1 cellular context compared by ENCODE assay signal in the genomic region with DNA sequence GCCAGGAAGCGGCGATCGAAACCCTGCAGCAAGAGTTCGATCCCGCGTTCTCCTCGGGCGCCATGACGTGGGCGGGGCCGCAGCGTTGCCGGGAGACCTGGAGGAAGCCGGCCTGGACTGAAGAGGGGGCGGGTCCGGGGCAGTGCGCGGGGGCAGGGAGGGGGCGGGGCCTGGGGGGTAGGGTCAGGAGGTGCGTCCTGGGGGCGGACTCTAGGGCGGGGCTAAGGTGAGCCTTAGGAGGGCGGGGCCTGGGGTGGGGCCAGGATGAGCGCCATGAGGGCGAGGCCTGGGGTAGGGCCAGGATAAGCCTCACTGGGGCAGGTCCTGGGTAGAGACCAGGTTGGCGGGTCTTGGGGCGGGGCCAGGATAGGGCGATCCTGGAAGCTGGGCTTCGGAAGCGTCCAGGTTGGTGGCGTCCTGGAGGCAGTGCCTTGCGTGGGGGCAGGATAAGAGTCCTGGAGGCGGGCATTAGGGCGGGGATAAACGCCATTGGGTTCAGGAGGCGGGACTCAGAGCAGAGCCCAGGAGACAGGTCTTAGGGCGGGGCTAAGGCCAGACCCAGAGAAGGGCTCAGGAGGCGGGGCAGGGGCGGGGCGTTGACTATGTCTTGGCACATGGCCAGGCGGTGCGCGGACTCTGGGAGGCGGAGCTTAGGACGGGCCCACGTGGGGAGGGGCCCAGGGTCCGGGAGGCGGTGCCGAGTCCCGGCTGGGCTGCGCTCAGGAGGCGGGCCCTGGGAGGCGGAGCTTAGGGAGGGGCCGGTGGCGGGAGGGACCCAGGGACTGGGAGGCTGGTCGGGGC.
TF ChIP-seq lines count a peak whose summit lies in the region.
"Not testable (repeated sequence)": the region's sequence is repeated elsewhere in the genome, so short reads cannot be mapped to it uniquely, and the experiment has no call there.

No MANE protein-coding gene starts in this region.

TF ChIP-seq in HepG2, 621 proteins besides CTCF, POLR2A, EP300 and RAD21 (continued from another document):
- TF ChIP-seq, protein P1, sequence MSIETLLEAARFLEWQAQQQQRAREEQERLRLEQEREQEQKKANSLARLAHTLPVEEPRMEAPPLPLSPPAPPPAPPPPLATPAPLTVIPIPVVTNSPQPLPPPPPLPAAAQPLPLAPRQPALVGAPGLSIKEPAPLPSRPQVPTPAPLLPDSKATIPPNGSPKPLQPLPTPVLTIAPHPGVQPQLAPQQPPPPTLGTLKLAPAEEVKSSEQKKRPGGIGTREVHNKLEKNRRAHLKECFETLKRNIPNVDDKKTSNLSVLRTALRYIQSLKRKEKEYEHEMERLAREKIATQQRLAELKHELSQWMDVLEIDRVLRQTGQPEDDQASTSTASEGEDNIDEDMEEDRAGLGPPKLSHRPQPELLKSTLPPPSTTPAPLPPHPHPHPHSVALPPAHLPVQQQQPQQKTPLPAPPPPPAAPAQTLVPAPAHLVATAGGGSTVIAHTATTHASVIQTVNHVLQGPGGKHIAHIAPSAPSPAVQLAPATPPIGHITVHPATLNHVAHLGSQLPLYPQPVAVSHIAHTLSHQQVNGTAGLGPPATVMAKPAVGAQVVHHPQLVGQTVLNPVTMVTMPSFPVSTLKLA (IDR thresholded peaks at IDR 0.05), result peak; percentile 73
- peak; percentile 74 for TF ChIP-seq LCORL (IDR thresholded peaks at IDR 0.05)
- not testable (repeated sequence) for TF ChIP-seq LCORL (CRISPR knock-in tag; IDR thresholded peaks at IDR 0.05); SP1 (IDR thresholded peaks at IDR 0.05)
- TF ChIP-seq MXI1 (IDR thresholded peaks at IDR 0.05; ENCODE audit: borderline replicate concordance, low read depth, low read length), result peak; percentile 74; the same call in 1 of the 3 replicates
- peak; percentile 78 for TF ChIP-seq RFX3 (CRISPR knock-in tag; IDR thresholded peaks at IDR 0.05)
- 0 out of 2 replicates have a peak, but pooled peaks have one; percentile 19 for TF ChIP-seq HOXA3 (CRISPR knock-in tag; IDR thresholded peaks at IDR 0.05)
- 0 out of 2 replicates have a peak, but pooled peaks have one; percentile 31 for TF ChIP-seq ZMYM3 (CRISPR knock-in tag; IDR thresholded peaks at IDR 0.05)
- TF ChIP-seq, protein P2, sequence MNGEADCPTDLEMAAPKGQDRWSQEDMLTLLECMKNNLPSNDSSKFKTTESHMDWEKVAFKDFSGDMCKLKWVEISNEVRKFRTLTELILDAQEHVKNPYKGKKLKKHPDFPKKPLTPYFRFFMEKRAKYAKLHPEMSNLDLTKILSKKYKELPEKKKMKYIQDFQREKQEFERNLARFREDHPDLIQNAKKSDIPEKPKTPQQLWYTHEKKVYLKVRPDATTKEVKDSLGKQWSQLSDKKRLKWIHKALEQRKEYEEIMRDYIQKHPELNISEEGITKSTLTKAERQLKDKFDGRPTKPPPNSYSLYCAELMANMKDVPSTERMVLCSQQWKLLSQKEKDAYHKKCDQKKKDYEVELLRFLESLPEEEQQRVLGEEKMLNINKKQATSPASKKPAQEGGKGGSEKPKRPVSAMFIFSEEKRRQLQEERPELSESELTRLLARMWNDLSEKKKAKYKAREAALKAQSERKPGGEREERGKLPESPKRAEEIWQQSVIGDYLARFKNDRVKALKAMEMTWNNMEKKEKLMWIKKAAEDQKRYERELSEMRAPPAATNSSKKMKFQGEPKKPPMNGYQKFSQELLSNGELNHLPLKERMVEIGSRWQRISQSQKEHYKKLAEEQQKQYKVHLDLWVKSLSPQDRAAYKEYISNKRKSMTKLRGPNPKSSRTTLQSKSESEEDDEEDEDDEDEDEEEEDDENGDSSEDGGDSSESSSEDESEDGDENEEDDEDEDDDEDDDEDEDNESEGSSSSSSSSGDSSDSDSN (CRISPR knock-in tag; IDR thresholded peaks at IDR 0.05), result peak; percentile 64; the same call in 1 of the 2 replicates
- TF ChIP-seq, protein P3, sequence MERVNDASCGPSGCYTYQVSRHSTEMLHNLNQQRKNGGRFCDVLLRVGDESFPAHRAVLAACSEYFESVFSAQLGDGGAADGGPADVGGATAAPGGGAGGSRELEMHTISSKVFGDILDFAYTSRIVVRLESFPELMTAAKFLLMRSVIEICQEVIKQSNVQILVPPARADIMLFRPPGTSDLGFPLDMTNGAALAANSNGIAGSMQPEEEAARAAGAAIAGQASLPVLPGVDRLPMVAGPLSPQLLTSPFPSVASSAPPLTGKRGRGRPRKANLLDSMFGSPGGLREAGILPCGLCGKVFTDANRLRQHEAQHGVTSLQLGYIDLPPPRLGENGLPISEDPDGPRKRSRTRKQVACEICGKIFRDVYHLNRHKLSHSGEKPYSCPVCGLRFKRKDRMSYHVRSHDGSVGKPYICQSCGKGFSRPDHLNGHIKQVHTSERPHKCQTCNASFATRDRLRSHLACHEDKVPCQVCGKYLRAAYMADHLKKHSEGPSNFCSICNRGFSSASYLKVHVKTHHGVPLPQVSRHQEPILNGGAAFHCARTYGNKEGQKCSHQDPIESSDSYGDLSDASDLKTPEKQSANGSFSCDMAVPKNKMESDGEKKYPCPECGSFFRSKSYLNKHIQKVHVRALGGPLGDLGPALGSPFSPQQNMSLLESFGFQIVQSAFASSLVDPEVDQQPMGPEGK (CRISPR knock-in tag; IDR thresholded peaks at IDR 0.05), result peak; percentile 39
- TF ChIP-seq MAZ (IDR thresholded peaks at IDR 0.05; ENCODE audit: borderline replicate concordance, low read depth, low read length), result peak; percentile 81
- TF ChIP-seq MAZ (CRISPR knock-in tag; IDR thresholded peaks at IDR 0.05; ENCODE audit: low read depth), result peak; percentile 59; the same call in 1 of the 2 replicates
- TF ChIP-seq ZFY (CRISPR knock-in tag; IDR thresholded peaks at IDR 0.05), result peak; percentile 40; the same call in 1 of the 2 replicates
- 0 out of 2 replicates have a peak, but pooled peaks have one; percentile 35 for TF ChIP-seq ZFP90 (CRISPR knock-in tag; IDR thresholded peaks at IDR 0.05; ENCODE audit: borderline replicate concordance)
- TF ChIP-seq, protein P4, sequence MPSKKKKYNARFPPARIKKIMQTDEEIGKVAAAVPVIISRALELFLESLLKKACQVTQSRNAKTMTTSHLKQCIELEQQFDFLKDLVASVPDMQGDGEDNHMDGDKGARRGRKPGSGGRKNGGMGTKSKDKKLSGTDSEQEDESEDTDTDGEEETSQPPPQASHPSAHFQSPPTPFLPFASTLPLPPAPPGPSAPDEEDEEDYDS (CRISPR knock-in tag; IDR thresholded peaks at IDR 0.05), result peak; percentile 37; the same call in 1 of the 2 replicates
- peak; percentile 54; the same call in 1 of the 2 replicates for TF ChIP-seq SP5 (CRISPR knock-in tag; IDR thresholded peaks at IDR 0.05; ENCODE audit: borderline replicate concordance, low read depth)
- TF ChIP-seq, protein P5, sequence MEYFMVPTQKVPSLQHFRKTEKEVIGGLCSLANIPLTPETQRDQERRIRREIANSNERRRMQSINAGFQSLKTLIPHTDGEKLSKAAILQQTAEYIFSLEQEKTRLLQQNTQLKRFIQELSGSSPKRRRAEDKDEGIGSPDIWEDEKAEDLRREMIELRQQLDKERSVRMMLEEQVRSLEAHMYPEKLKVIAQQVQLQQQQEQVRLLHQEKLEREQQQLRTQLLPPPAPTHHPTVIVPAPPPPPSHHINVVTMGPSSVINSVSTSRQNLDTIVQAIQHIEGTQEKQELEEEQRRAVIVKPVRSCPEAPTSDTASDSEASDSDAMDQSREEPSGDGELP (IDR thresholded peaks at IDR 0.05; ENCODE audit: borderline replicate concordance, low read depth), result 0 out of 2 replicates have a peak, but pooled peaks have one; percentile 24
- TF ChIP-seq POLR2G (IDR thresholded peaks at IDR 0.05; ENCODE audit: low read depth, low read length), result 0 out of 2 replicates have a peak, but pooled peaks have one; percentile 9
- TF ChIP-seq, protein P6, sequence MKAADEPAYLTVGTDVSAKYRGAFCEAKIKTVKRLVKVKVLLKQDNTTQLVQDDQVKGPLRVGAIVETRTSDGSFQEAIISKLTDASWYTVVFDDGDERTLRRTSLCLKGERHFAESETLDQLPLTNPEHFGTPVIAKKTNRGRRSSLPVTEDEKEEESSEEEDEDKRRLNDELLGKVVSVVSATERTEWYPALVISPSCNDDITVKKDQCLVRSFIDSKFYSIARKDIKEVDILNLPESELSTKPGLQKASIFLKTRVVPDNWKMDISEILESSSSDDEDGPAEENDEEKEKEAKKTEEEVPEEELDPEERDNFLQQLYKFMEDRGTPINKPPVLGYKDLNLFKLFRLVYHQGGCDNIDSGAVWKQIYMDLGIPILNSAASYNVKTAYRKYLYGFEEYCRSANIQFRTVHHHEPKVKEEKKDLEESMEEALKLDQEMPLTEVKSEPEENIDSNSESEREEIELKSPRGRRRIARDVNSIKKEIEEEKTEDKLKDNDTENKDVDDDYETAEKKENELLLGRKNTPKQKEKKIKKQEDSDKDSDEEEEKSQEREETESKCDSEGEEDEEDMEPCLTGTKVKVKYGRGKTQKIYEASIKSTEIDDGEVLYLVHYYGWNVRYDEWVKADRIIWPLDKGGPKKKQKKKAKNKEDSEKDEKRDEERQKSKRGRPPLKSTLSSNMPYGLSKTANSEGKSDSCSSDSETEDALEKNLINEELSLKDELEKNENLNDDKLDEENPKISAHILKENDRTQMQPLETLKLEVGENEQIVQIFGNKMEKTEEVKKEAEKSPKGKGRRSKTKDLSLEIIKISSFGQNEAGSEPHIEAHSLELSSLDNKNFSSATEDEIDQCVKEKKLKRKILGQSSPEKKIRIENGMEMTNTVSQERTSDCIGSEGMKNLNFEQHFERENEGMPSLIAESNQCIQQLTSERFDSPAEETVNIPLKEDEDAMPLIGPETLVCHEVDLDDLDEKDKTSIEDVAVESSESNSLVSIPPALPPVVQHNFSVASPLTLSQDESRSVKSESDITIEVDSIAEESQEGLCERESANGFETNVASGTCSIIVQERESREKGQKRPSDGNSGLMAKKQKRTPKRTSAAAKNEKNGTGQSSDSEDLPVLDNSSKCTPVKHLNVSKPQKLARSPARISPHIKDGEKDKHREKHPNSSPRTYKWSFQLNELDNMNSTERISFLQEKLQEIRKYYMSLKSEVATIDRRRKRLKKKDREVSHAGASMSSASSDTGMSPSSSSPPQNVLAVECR (CRISPR knock-in tag; IDR thresholded peaks at IDR 0.05; ENCODE audit: borderline replicate concordance), result peak; percentile 71; the same call in 1 of the 2 replicates
- TF ChIP-seq POLR2AphosphoS5 (IDR thresholded peaks at IDR 0.05; ENCODE audit: low read depth, low read length), result 0 out of 2 replicates have a peak, but pooled peaks have one; percentile 38
- TF ChIP-seq, protein P7, sequence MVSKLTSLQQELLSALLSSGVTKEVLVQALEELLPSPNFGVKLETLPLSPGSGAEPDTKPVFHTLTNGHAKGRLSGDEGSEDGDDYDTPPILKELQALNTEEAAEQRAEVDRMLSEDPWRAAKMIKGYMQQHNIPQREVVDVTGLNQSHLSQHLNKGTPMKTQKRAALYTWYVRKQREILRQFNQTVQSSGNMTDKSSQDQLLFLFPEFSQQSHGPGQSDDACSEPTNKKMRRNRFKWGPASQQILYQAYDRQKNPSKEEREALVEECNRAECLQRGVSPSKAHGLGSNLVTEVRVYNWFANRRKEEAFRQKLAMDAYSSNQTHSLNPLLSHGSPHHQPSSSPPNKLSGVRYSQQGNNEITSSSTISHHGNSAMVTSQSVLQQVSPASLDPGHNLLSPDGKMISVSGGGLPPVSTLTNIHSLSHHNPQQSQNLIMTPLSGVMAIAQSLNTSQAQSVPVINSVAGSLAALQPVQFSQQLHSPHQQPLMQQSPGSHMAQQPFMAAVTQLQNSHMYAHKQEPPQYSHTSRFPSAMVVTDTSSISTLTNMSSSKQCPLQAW (CRISPR knock-in tag; IDR thresholded peaks at IDR 0.05), result peak; percentile 50; the same call in 1 of the 2 replicates
- TF ChIP-seq YY1 (IDR thresholded peaks at IDR 0.05; ENCODE audit: insufficient read depth, insufficient replicate concordance, low read depth, low read length), result peak; percentile 87
- peak; percentile 55 for TF ChIP-seq SAP130 (CRISPR knock-in tag; IDR thresholded peaks at IDR 0.05; ENCODE audit: low read depth)
- TF ChIP-seq SP1 (CRISPR knock-in tag; IDR thresholded peaks at IDR 0.05), result peak; percentile 71
- peak; percentile 15; the same call in 1 of the 2 replicates for TF ChIP-seq ZNF350 (CRISPR knock-in tag; IDR thresholded peaks at IDR 0.05; ENCODE audit: borderline replicate concordance, low read depth)
- TF ChIP-seq, protein P8, sequence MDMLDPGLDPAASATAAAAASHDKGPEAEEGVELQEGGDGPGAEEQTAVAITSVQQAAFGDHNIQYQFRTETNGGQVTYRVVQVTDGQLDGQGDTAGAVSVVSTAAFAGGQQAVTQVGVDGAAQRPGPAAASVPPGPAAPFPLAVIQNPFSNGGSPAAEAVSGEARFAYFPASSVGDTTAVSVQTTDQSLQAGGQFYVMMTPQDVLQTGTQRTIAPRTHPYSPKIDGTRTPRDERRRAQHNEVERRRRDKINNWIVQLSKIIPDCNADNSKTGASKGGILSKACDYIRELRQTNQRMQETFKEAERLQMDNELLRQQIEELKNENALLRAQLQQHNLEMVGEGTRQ (IDR thresholded peaks at IDR 0.05; ENCODE audit: low read depth, low read length), result not testable (repeated sequence)
- TF ChIP-seq, protein P8 (CRISPR knock-in tag; IDR thresholded peaks at IDR 0.05; ENCODE audit: borderline replicate concordance), result peak; percentile 62; the same call in 1 of the 2 replicates
- TF ChIP-seq, protein P9, sequence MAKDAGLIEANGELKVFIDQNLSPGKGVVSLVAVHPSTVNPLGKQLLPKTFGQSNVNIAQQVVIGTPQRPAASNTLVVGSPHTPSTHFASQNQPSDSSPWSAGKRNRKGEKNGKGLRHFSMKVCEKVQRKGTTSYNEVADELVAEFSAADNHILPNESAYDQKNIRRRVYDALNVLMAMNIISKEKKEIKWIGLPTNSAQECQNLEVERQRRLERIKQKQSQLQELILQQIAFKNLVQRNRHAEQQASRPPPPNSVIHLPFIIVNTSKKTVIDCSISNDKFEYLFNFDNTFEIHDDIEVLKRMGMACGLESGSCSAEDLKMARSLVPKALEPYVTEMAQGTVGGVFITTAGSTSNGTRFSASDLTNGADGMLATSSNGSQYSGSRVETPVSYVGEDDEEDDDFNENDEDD (CRISPR knock-in tag; IDR thresholded peaks at IDR 0.05; ENCODE audit: borderline replicate concordance), result peak; percentile 28; the same call in 1 of the 2 replicates
- peak; percentile 62 for TF ChIP-seq HNRNPLL (IDR thresholded peaks at IDR 0.05; ENCODE audit: low read depth, low read length, poor library complexity, severe bottlenecking)
- TF ChIP-seq HNRNPK (IDR thresholded peaks at IDR 0.05; ENCODE audit: low read depth, low read length, poor library complexity, severe bottlenecking), result peak; percentile 87
